In the genomic region with DNA sequence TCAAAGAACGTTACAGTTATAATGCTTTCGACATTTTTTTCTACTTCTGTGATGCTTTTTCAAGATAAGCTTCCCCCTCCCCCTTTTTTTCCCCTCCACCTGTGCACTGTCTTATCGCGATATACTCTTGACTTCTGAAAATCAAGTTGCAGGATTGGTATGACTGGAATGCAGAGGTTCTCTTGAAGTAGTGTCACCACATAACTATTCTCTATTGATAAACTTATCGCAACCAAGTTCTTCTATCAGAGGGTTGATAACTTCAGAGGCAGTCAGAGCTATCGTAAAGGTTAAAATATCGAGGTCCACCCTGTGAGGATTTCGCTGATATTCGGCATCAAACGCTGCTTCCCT, we compare ENCODE assay signal across 8 cellular contexts. TPM values are rescaled to one million over a fixed set of nuclear protein-coding genes. Genes with fewer than 3 reads are reported as not detected.
DNase-seq lines count a peak whose midpoint lies in the region; ATAC-seq and TF ChIP-seq lines count a peak whose summit lies in the region.

No MANE protein-coding gene starts in this region.

- no peak overlapping the region for H3K27ac Mint-ChIP-seq in Calu3 (ENCODE audit: unreplicated experiment)
- H3K27ac Mint-ChIP-seq in mesothelial cell of epicardium, result peak overlapping the region; percentile 99

- no peaks in the 10 kb centered on the region for H3K9me3 Mint-ChIP-seq in Calu3 (ENCODE audit: low read depth, unreplicated experiment)
- no peaks in the 10 kb centered on the region for H3K9me3 Mint-ChIP-seq in mesothelial cell of epicardium

- peak overlapping the region; percentile 86 for H3K4me3 ChIP-seq in brain microvascular endothelial cell (ENCODE audit: low read depth, low read length)

- in situ Hi-C loops in brain microvascular endothelial cell (cut with HindIII; ENCODE audit: low pct_ligation_motif_present, low sequenced_read_pairs), result no loop called here

- H3K27me3 ChIP-seq in brain microvascular endothelial cell (replicated peaks), result no peaks in the 10 kb centered on the region

- no peak for TF ChIP-seq EP300 in Ishikawa (IDR thresholded peaks at IDR 0.05; ENCODE audit: borderline replicate concordance)

- H3K36me3 Mint-ChIP-seq in Calu3 (ENCODE audit: insufficient read depth, unreplicated experiment) (peaks cover 28% of the 10 kb centered on the region), mesothelial cell of epicardium (peaks cover 3% of the 10 kb centered on the region)

- no peaks in the 10 kb centered on the region for H3K36me3 ChIP-seq in brain microvascular endothelial cell (replicated peaks)

- TF ChIP-seq CTCF in Calu3 (IDR thresholded peaks at IDR 0.05; ENCODE audit: unreplicated experiment) (no peak), brain microvascular endothelial cell (IDR thresholded peaks at IDR 0.05; ENCODE audit: low read depth, low read length, missing control alignments) (no peak), mesothelial cell of epicardium (IDR thresholded peaks at IDR 0.05; ENCODE audit: unreplicated experiment) (no peak)

- H3K4me1 Mint-ChIP-seq in Calu3 (ENCODE audit: low read depth, unreplicated experiment), result peaks cover 28% of the 10 kb centered on the region
- peaks cover 24% of the 10 kb centered on the region for H3K4me1 Mint-ChIP-seq in mesothelial cell of epicardium

- DNase-seq in Calu3 (no peak), brain microvascular endothelial cell (no peak), mesothelial cell of epicardium (ENCODE audit: low spot score in 2 of 2, unreplicated experiment in 2 of 2) (no peak), NOMO-1 treated with dmso at 0.1 percent for 144 hours (lab: John Stamatoyannopoulos, UW; ENCODE audit: unreplicated experiment) (no peak), NCI-H345 treated with DMSO at 0.1 percent for 48 hours (lab: John Stamatoyannopoulos, UW; ENCODE audit: unreplicated experiment) (no peak), GM19240 (ENCODE audit: insufficient read length, low spot score) (no peak)

- ATAC-seq in HG03521 (IDR thresholded peaks at IDR 0.05; ENCODE audit: unreplicated experiment), result no peak

- H3K27me3 Mint-ChIP-seq in Calu3 (ENCODE audit: unreplicated experiment), result peaks cover 46% of the 10 kb centered on the region
- no peaks in the 10 kb centered on the region for H3K27me3 Mint-ChIP-seq in mesothelial cell of epicardium (ENCODE audit: low read depth)

- H3K27ac ChIP-seq in brain microvascular endothelial cell, result peak overlapping the region; percentile 60

- TF ChIP-seq RAD21 in Ishikawa (IDR thresholded peaks at IDR 0.05; ENCODE audit: low read depth), result no peak

- TSS peak; percentile 86 for BruUV-seq in Calu3 (replicated peaks; lab: Mats Ljungman, UMichigan)

- intact Hi-C loops in Calu3 (cut with micrococcal nuclease; ENCODE audit: unreplicated experiment), result no loop called here

- H3K4me3 Mint-ChIP-seq in Calu3 (ENCODE audit: low read depth, unreplicated experiment) (peak overlapping the region; percentile 84), mesothelial cell of epicardium (peak overlapping the region; percentile 87)

- CTCF ChIA-PET in Calu3 (lab: Charles Lee), result interaction anchor here (1.1 to 1.8 kb wide), 2 partner anchors 12 to 41 kb away, joined by 3 to 4 read pairs; no protein-coding TSS in a partner anchor

TF ChIP-seq in Ishikawa, 13 proteins besides CTCF, POLR2A, EP300 and RAD21:
- TF ChIP-seq TEAD4 (IDR thresholded peaks at IDR 0.05) (peak; percentile 58), YY1 (IDR thresholded peaks at IDR 0.05; ENCODE audit: low read depth) (no peak)

RNA-seq across cellular contexts. Expression of gene EID2, which starts 0.8 kb away (rescaled TPM):
- 14.6 and 17.5 TPM in 2 replicates for total RNA-seq in Calu3 (2022)
- total RNA-seq in mesothelial cell of epicardium, result 18.8 to 22.6 TPM (median 19.7 TPM) in 3 replicates

RNA-seq across cellular contexts. Expression of gene EID2B, which starts 6.5 kb away (rescaled TPM):
- total RNA-seq in Calu3 (2022), result 2.4 and 3.3 TPM in 2 replicates
- 2.6 to 4.0 TPM (median 2.8 TPM) in 3 replicates for total RNA-seq in mesothelial cell of epicardium

RNA-seq across cellular contexts. Expression of gene SELENOV, which starts 24.2 kb away (rescaled TPM):
- total RNA-seq in Calu3 (2022), result not detected in 2 replicates
- total RNA-seq in mesothelial cell of epicardium, result 0.60 to 0.81 TPM (median 0.78 TPM) in 3 replicates

RNA-seq across cellular contexts. Expression of gene DLL3, which starts 40.4 kb away (rescaled TPM):
- total RNA-seq in Calu3 (2022) (0.19 and 0.42 TPM in 2 replicates), mesothelial cell of epicardium (0.40 to 0.53 TPM (median 0.50 TPM) in 3 replicates)

RNA-seq across cellular contexts. Expression of gene TIMM50, which starts 58.5 kb away (rescaled TPM):
- total RNA-seq in Calu3 (2022) (110 and 116 TPM in 2 replicates), mesothelial cell of epicardium (69.3 to 78.9 TPM (median 70.7 TPM) in 3 replicates)
